Comparison of ENCODE assay signal across 26 cellular contexts in the genomic region with DNA sequence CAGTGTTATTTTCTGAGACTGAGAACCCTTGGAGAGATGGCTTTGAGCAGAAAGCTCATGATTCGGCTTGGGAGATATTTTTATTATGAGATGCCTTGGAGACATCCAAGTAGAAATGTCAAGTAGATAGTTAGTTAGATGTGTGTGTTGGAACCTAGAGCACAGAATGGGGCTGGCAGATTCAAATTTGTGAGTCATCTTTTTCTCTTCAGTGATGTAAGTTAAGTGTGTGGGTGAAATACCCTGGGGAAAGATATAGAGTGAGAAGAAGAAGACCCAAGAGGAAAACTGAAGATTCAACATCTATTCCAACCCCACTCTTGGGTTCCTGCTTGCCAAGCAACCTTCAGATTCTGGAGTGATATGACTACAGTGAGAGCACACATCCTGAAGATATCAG.
"Had no signal": no experiment of that assay in that cellular context is flagged by ENCODE, and none has a peak within 500 bp of the region (broad histone marks: within the 10 kb centered on the region; RNA-seq: fewer than 3 reads in every experiment).

No MANE protein-coding gene starts in this region.

- H3K36me3 Mint-ChIP-seq: immature natural killer cell, memory B cell, natural killer cell, type B pancreatic cell had no signal

- H3K4me1 ChIP-seq: lower lobe of right lung, psoas muscle, sigmoid colon, stomach, testis, tibial artery had no signal

- H3K36me3 ChIP-seq: lower lobe of right lung, ovary, sigmoid colon, stomach, tibial artery had no signal

- H3K27ac Mint-ChIP-seq: effector memory CD8-positive, alpha-beta T cell; immature natural killer cell; memory B cell; natural killer cell; type B pancreatic cell had no signal

- FAIRE-seq: endometrium, frontal cortex, keratinocyte had no signal

- H3K27me3 Mint-ChIP-seq: effector memory CD8-positive, alpha-beta T cell; memory B cell had no signal

- H3K4me3 Mint-ChIP-seq: effector memory CD8-positive, alpha-beta T cell; immature natural killer cell; memory B cell; natural killer cell; type B pancreatic cell had no signal

- H3K4me1 Mint-ChIP-seq: immature natural killer cell, natural killer cell had no signal

- ATAC-seq: effector memory CD8-positive, alpha-beta T cell; left ventricle myocardium superior; lower lobe of right lung; natural killer cell; psoas muscle; right cardiac atrium had no signal

- H3K4me3 ChIP-seq: lower lobe of right lung, ovary, psoas muscle, sigmoid colon, skin epidermis, stomach, testis, tibial artery had no signal

- H3K27me3 ChIP-seq: ovary, sigmoid colon, stomach, testis, tibial artery had no signal

- H3K9me3 ChIP-seq: lower lobe of right lung, ovary, psoas muscle, sigmoid colon, testis had no signal

- DNase-seq: cerebellar nuclear complex; cortex of kidney; effector memory CD8-positive, alpha-beta T cell; hypothalamus; immature natural killer cell; left ventricle myocardium superior; lower lobe of right lung; natural killer cell; occipital lobe; ovary; posterior cingulate gyrus; psoas muscle; right cardiac atrium; sigmoid colon; stimulated activated CD4-positive, alpha-beta T cell treated with anti-CD3 and anti-CD28 coated beads, Interleukin-15, amount 100 ng/mL, for 24 hours; stimulated activated CD4-positive, alpha-beta T cell treated with anti-CD3 and anti-CD28 coated beads, Interleukin-2, amount 100 ng/mL, for 48 hours; stimulated activated naive CD4-positive, alpha-beta T cell; stomach; testis; tibial artery had no signal

- H3K27ac ChIP-seq: lower lobe of right lung, ovary, psoas muscle, sigmoid colon, skin epidermis, stomach, testis, tibial artery had no signal
